ENCODE assay signal across 1 cellular context in the genomic region with DNA sequence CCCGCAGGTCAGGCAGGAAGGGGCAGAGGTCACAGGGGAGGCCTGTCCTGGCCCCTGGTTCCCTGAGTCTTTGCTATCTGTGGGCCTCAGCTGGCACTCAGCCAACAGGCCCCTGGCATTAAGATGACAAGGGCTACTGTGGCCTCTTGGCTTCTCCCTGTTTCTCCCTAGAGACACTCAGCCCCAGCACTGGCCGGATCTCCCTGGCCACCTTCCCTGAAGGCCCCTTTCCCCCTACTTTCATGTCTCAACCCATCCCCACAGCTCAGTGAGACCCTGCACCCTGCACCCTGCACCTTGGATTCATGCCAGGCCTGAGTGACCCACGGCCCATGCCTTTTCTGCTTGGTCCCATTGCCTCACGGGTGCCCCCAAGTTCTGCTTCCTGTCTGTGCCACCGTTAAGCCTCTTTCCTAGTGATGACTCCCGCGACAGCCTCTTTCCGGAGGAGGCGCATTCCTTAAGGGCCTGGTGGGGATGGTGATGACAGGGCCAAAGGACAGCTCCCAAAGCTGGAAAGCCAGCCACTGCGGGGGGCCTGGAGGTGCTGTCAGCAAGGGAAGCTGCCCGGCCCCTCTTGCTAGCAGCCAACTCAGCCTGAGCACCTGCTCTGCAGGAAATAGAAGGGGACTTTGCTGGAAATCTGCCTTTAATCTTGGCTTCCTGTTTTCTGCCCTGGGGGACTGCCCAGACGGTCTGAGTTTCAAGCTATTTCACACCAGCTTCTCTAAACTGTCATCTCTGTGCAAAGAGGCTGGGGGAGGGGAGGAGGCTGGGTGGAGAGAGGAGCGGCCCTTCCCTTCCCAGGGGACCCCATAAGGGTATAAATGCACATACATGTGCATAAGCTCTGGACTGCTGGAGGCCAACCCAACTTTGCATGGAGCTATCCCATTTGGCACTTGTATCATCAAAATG.
TF ChIP-seq lines count a peak whose summit lies in the region.

No MANE protein-coding gene starts in this region.

TF ChIP-seq in GM23338, 12 proteins besides CTCF, POLR2A, EP300 and RAD21:
- TF ChIP-seq EZH2phosphoT487 (IDR thresholded peaks at IDR 0.05; ENCODE audit: unreplicated experiment) = no peak
TF ChIP-seq in GM23338: peak in this region for 0.
